ENCODE assay signal across 1 cellular context in the genomic region with DNA sequence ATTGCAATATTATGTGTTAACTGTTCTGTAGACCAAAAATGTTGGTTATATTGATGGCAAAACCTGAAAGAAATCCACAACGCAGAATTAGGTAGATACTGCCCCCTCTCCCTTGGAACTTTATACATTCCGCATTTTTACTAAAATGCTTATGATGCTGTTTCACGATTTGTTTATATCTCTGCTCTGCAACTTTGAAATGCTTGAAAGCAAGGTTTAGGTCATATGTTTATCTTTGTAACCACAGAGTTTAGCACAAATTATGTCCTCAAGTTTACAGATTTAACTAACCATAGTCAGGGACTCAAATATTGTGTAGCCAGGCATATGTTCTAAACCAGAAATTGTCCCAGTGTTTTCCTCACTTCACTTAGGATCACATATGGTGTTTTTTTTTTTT.
TF ChIP-seq lines count a peak whose summit lies in the region.

No MANE protein-coding gene starts in this region.

TF ChIP-seq in HepG2, 621 proteins besides CTCF, POLR2A, EP300 and RAD21 (continued from another document):
- TF ChIP-seq, protein P1, sequence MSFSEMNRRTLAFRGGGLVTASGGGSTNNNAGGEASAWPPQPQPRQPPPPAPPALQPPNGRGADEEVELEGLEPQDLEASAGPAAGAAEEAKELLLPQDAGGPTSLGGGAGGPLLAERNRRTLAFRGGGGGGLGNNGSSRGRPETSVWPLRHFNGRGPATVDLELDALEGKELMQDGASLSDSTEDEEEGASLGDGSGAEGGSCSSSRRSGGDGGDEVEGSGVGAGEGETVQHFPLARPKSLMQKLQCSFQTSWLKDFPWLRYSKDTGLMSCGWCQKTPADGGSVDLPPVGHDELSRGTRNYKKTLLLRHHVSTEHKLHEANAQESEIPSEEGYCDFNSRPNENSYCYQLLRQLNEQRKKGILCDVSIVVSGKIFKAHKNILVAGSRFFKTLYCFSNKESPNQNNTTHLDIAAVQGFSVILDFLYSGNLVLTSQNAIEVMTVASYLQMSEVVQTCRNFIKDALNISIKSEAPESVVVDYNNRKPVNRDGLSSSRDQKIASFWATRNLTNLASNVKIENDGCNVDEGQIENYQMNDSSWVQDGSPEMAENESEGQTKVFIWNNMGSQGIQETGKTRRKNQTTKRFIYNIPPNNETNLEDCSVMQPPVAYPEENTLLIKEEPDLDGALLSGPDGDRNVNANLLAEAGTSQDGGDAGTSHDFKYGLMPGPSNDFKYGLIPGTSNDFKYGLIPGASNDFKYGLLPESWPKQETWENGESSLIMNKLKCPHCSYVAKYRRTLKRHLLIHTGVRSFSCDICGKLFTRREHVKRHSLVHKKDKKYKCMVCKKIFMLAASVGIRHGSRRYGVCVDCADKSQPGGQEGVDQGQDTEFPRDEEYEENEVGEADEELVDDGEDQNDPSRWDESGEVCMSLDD (CRISPR knock-in tag; IDR thresholded peaks at IDR 0.05; ENCODE audit: borderline replicate concordance): no peak
- no peak for TF ChIP-seq POGK (CRISPR knock-in tag; conservative IDR thresholded peaks at IDR 0.05)
- no peak for TF ChIP-seq ZNF552 (CRISPR knock-in tag; IDR thresholded peaks at IDR 0.05; ENCODE audit: borderline replicate concordance)
- TF ChIP-seq TIGD3 (CRISPR knock-in tag; IDR thresholded peaks at IDR 0.05; ENCODE audit: borderline replicate concordance): no peak
- no peak for TF ChIP-seq ZNF225 (CRISPR knock-in tag; IDR thresholded peaks at IDR 0.05)
- no peak for TF ChIP-seq MBD4 (IDR thresholded peaks at IDR 0.05; ENCODE audit: borderline replicate concordance, low read length)
- no peak for TF ChIP-seq ZNF143 (CRISPR knock-in tag; IDR thresholded peaks at IDR 0.05)
- no peak for TF ChIP-seq PHF8 (CRISPR knock-in tag; IDR thresholded peaks at IDR 0.05)
- no peak for TF ChIP-seq ZNF670 (CRISPR knock-in tag; IDR thresholded peaks at IDR 0.05; ENCODE audit: borderline replicate concordance)
- TF ChIP-seq ZFP91 (CRISPR knock-in tag; IDR thresholded peaks at IDR 0.05; ENCODE audit: borderline replicate concordance): no peak
- TF ChIP-seq ETV5 (CRISPR knock-in tag; IDR thresholded peaks at IDR 0.05; ENCODE audit: borderline replicate concordance): no peak
- no peak for TF ChIP-seq MXI1 (IDR thresholded peaks at IDR 0.05; ENCODE audit: borderline replicate concordance, low read depth, low read length)
- no peak for TF ChIP-seq JDP2 (CRISPR knock-in tag; IDR thresholded peaks at IDR 0.05; ENCODE audit: borderline replicate concordance)
- TF ChIP-seq KLF6 (CRISPR knock-in tag; IDR thresholded peaks at IDR 0.05): no peak
- TF ChIP-seq NCOA1 (CRISPR knock-in tag; IDR thresholded peaks at IDR 0.05): no peak
- TF ChIP-seq NBN (conservative IDR thresholded peaks at IDR 0.05): no peak
- no peak for TF ChIP-seq E2F1 (CRISPR knock-in tag; IDR thresholded peaks at IDR 0.05)
- TF ChIP-seq ZKSCAN8 (CRISPR knock-in tag; IDR thresholded peaks at IDR 0.05; ENCODE audit: borderline replicate concordance): no peak
- no peak for TF ChIP-seq KLF13 (CRISPR knock-in tag; IDR thresholded peaks at IDR 0.05)
